13 cellular contexts compared by ENCODE assay signal in genomic region chr3:150059241-150059640, GRCh38.
DNase-seq lines count a peak whose midpoint lies in the region; ATAC-seq and TF ChIP-seq lines count a peak whose summit lies in the region.
"Had no signal": no experiment of that assay in that cellular context is flagged by ENCODE, and none has a peak within 500 bp of the region (broad histone marks: within the 10 kb centered on the region; RNA-seq: fewer than 3 reads in every experiment).

No MANE protein-coding gene starts in this region.

- no peak overlapping the region for H3K4ac ChIP-seq in neuronal stem cell (ENCODE audit: low read length)

- no peak for ATAC-seq in gastrocnemius medialis
- no peak for ATAC-seq in GM18498 (IDR thresholded peaks at IDR 0.05; ENCODE audit: unreplicated experiment)
- ATAC-seq: Panc1 had no signal

- H3K27me3 ChIP-seq in gastrocnemius medialis (no peaks in the 10 kb centered on the region), neuronal stem cell (ENCODE audit: control insufficient read depth in 3 of 3, insufficient read depth in 3 of 3, low read depth in 1 of 3, low read length in 3 of 3) (no peaks in the 10 kb centered on the region)

- WGBS in neuronal stem cell (ENCODE audit: extremely low coverage in 2 of 2, insufficient read length in 2 of 2, insufficient replicate concordance in 1 of 2), 2 donors, result no CpG with 5 or more reads among the region's 5 CpGs

- H3K27ac ChIP-seq in gastrocnemius medialis, result peak overlapping the region; percentile 92 to 95 (median 94)
- no peak overlapping the region for H3K27ac ChIP-seq in neuronal stem cell (replicated peaks; ENCODE audit: low read length)

- H3K4me3 ChIP-seq in gastrocnemius medialis (no peak overlapping the region), neuronal stem cell (ENCODE audit: low read length in 2 of 2) (no peak overlapping the region)

- no peak for TF ChIP-seq CTCF in gastrocnemius medialis (IDR thresholded peaks at IDR 0.05 in 4 of 5, conservative IDR thresholded peaks at IDR 0.05 in 1 of 5)

- no peak overlapping the region for H2AFZ ChIP-seq in neuronal stem cell (ENCODE audit: low read length)

- H2BK12ac ChIP-seq in neuronal stem cell (ENCODE audit: low read length), result no peak overlapping the region

- H3K18ac ChIP-seq in neuronal stem cell (ENCODE audit: low read length), result no peak overlapping the region

- no peak for TF ChIP-seq POLR2A in gastrocnemius medialis (IDR thresholded peaks at IDR 0.05)

- H4K91ac ChIP-seq in neuronal stem cell (ENCODE audit: low read depth, low read length, poor library complexity), result no peak overlapping the region

- H2AK5ac ChIP-seq in neuronal stem cell (ENCODE audit: low read depth, low read length), result no peak overlapping the region

- intact Hi-C loops in gastrocnemius medialis (cut with DNase I; ENCODE audit: low total_unique reads), result no loop called here

- H2BK120ac ChIP-seq in neuronal stem cell (ENCODE audit: low read depth, low read length), result no peak overlapping the region

- no peak overlapping the region for H3K14ac ChIP-seq in neuronal stem cell (ENCODE audit: low read length)

- H3K9me3 ChIP-seq in gastrocnemius medialis, result no peaks in the 10 kb centered on the region
- no peaks in the 10 kb centered on the region for H3K9me3 ChIP-seq in neuronal stem cell (replicated peaks in 1 of 2; ENCODE audit: control insufficient read depth in 2 of 2, insufficient read depth in 1 of 2, low read depth in 1 of 2, low read length in 2 of 2)

- H2BK5ac ChIP-seq in neuronal stem cell (ENCODE audit: low read length), result no peak overlapping the region

- no peak overlapping the region for H4K8ac ChIP-seq in neuronal stem cell (ENCODE audit: low read depth, low read length)

- H3K4me2 ChIP-seq in neuronal stem cell (ENCODE audit: insufficient read depth, low read length, poor library complexity, severe bottlenecking), result no peak overlapping the region

- in situ Hi-C loops in gastrocnemius medialis (cut with MboI; ENCODE audit: low sequenced_read_pairs in 4 of 4), result loop anchor here in 1 of 4 donors (25.0 kb wide), 1 partner anchor 1047 kb away; no protein-coding TSS in a partner anchor

- peak; percentile 63 for DNase-seq in Daoy (ENCODE audit: low read depth)
- peak; percentile 76 for DNase-seq in NCI-H1105 (lab: John Stamatoyannopoulos, UW)
- peak; percentile 70 for DNase-seq in astrocyte of the hippocampus (ENCODE audit: low read depth, low spot score)
- no peak for DNase-seq in gastrocnemius medialis
- DNase-seq in neuronal stem cell (ENCODE audit: low spot score), result no peak
- no peak for DNase-seq in NCI-H345 treated with DMSO at 0.1 percent for 48 hours (lab: John Stamatoyannopoulos, UW; ENCODE audit: unreplicated experiment)
- DNase-seq: CD4-positive, alpha-beta T cell; KBM-7; NCI-H187; NCI-H510A treated with DMSO at 0.1 percent for 48 hours; Right ventricle myocardium superior had no signal

- H2BK15ac ChIP-seq in neuronal stem cell (ENCODE audit: low read length), result no peak overlapping the region

- no peaks in the 10 kb centered on the region for H3K79me1 ChIP-seq in neuronal stem cell (ENCODE audit: low read depth, low read length)

- H3K23ac ChIP-seq in neuronal stem cell (ENCODE audit: low read depth, low read length, poor library complexity), result no peak overlapping the region

- H3K9ac ChIP-seq in neuronal stem cell (ENCODE audit: low read depth, low read length, poor library complexity), result no peak overlapping the region

- H3K36me3 ChIP-seq in gastrocnemius medialis, result no peaks in the 10 kb centered on the region
- H3K36me3 ChIP-seq in neuronal stem cell (replicated peaks in 1 of 2; ENCODE audit: control insufficient read depth in 2 of 2, insufficient read depth in 2 of 2, low read length in 2 of 2), result no peaks in the 10 kb centered on the region

- H3K4me1 ChIP-seq in gastrocnemius medialis (peaks cover 35 to 60% of the 10 kb centered on the region in 2 donors), neuronal stem cell (ENCODE audit: control insufficient read depth in 2 of 2, insufficient read depth in 1 of 2, low read depth in 1 of 2, low read length in 2 of 2) (peaks cover 0 to 5% of the 10 kb centered on the region in 2 donors)

Comparison
In these comparisons a context has a peak if more than half of its experiments do, and no peak if none do; other contexts are left out.
1. DNase-seq: peak in Daoy (single experiment), NCI-H1105 (single experiment) and astrocyte of the hippocampus (single experiment); none in gastrocnemius medialis (0 of 2), neuronal stem cell (single experiment) and NCI-H345 treated with DMSO at 0.1 percent for 48 hours (single experiment).